8 cellular contexts compared by ENCODE assay signal in the genomic region with DNA sequence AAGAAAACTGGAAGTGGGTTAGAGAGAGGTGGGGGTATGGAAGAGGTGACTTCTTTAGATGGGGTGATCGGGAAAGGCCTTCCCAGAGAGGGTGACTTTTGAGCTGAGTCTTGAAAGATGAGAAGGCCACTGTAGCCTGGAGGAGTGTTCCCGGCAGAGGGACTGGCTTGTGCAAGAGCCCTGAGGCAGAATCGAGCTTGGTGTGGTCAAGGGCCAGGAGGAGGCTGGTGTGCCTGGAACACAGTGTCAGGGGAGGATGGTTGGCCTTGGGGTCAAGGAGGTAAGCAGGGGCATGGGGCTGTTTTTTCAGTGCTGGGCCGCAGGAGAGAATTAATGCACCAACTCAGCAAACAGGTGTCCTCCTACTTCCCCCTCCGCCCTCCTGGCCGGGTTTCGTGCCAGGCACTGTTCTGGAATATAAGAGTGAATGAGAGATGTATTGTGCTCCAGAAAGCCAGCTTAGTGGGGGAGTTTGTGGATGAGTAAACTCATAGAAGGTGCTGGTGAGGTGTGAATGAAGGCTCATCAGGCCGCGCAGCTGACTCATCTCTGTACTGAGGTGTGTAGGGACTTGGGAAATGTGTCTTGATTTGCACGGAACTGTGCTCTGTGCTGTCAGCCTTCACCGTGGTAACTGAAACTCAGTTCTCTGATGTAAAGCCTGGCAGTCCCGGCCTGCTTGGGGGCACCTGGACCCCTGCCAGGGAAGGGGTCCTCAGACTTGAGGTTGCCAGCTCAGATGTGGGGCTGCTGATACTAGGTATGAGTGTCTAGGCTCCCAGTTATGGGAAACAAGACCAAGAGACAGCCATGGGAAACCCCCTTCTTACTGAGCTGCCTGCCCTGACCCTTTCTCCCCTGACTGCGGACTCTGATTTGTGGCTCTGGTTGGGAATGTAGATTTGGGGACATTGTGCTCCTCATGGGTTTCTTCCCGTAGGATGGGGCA. TPM values are rescaled to one million over a fixed set of nuclear protein-coding genes. Genes with fewer than 3 reads are reported as not detected.
DNase-seq lines count a peak whose midpoint lies in the region; ATAC-seq and TF ChIP-seq lines count a peak whose summit lies in the region.

No MANE protein-coding gene starts in this region.

- TF ChIP-seq EP300 in tibial nerve (IDR thresholded peaks at IDR 0.05): no peak

- H3K27ac ChIP-seq in tibial nerve: peak overlapping the region in 1 of 4 donors; percentile 22

- no peaks in the 10 kb centered on the region for H3K9me3 Mint-ChIP-seq in activated CD8-positive, alpha-beta T cell treated with anti-CD3 and anti-CD28 coated beads, Interleukin-2, amount 10 ng/mL, durations not matched to agents 7 days and 5 days (ENCODE audit: insufficient read depth)
- no peaks in the 10 kb centered on the region for H3K9me3 Mint-ChIP-seq in stimulated activated effector memory CD8-positive, alpha-beta T cell treated with anti-CD3 and anti-CD28 coated beads, Interleukin-12 subunit alpha, Interleukin-12 subunit beta, amount 100 ng/mL, for 72 hours

- peaks cover 0 to 69% (median 18%) of the 10 kb centered on the region in 4 donors for H3K4me1 ChIP-seq in tibial nerve

- WGBS in tibial nerve, 2 donors: 80 to 83% methylated on average over 14 of the region's 14 CpGs

- peaks cover 14% of the 10 kb centered on the region for H3K36me3 Mint-ChIP-seq in activated CD8-positive, alpha-beta T cell treated with anti-CD3 and anti-CD28 coated beads, Interleukin-2, amount 10 ng/mL, durations not matched to agents 7 days and 5 days (ENCODE audit: low read depth)
- H3K36me3 Mint-ChIP-seq in stimulated activated effector memory CD8-positive, alpha-beta T cell treated with anti-CD3 and anti-CD28 coated beads, Interleukin-12 subunit alpha, Interleukin-12 subunit beta, amount 100 ng/mL, for 72 hours: peaks cover 26% of the 10 kb centered on the region

- peak overlapping the region; percentile 60 for H3K4me3 Mint-ChIP-seq in activated CD8-positive, alpha-beta T cell treated with anti-CD3 and anti-CD28 coated beads, Interleukin-2, amount 10 ng/mL, durations not matched to agents 7 days and 5 days
- H3K4me3 Mint-ChIP-seq in stimulated activated effector memory CD8-positive, alpha-beta T cell treated with anti-CD3 and anti-CD28 coated beads, Interleukin-12 subunit alpha, Interleukin-12 subunit beta, amount 100 ng/mL, for 72 hours: peak overlapping the region; percentile 62

- ATAC-seq in GM19324 (IDR thresholded peaks at IDR 0.05; ENCODE audit: low FRiP score, unreplicated experiment) (peak; percentile 58), HG03175 (IDR thresholded peaks at IDR 0.05; ENCODE audit: unreplicated experiment) (peak; percentile 77)
- ATAC-seq in activated CD8-positive, alpha-beta T cell treated with anti-CD3 and anti-CD28 coated beads, Interleukin-2, amount 10 ng/mL, durations not matched to agents 7 days and 5 days: peak; percentile 80
- peak; percentile 84 for ATAC-seq in stimulated activated effector memory CD8-positive, alpha-beta T cell treated with anti-CD3 and anti-CD28 coated beads, Interleukin-12 subunit alpha, Interleukin-12 subunit beta, amount 100 ng/mL, for 72 hours

- TF ChIP-seq CTCF in fibroblast of mammary gland (conservative IDR thresholded peaks at IDR 0.05; ENCODE audit: control insufficient read depth, insufficient read depth, low read depth, low read length) (no peak), tibial nerve (IDR thresholded peaks at IDR 0.05) (no peak)

- no peaks in the 10 kb centered on the region for H3K9me3 ChIP-seq in tibial nerve

- CTCF ChIA-PET in activated CD8-positive, alpha-beta T cell treated with anti-CD3 and anti-CD28 coated beads, Interleukin-2, amount 10 ng/mL, durations not matched to agents 7 days and 5 days (lab: Charles Lee): interaction anchor here (0.8 to 5.0 kb wide), 6 partner anchors 10 to 129 kb away, joined by 3 to 36 read pairs (median 6); a partner anchor contains a TSS

- no peaks in the 10 kb centered on the region for H3K27me3 Mint-ChIP-seq in activated CD8-positive, alpha-beta T cell treated with anti-CD3 and anti-CD28 coated beads, Interleukin-2, amount 10 ng/mL, durations not matched to agents 7 days and 5 days (ENCODE audit: low read depth)

- H3K27me3 ChIP-seq in tibial nerve: no peaks in the 10 kb centered on the region

- peak; percentile 89 for DNase-seq in activated CD8-positive, alpha-beta T cell treated with anti-CD3 and anti-CD28 coated beads, Interleukin-2, amount 10 ng/mL, durations not matched to agents 7 days and 5 days
- peak; percentile 21 for DNase-seq in fibroblast of mammary gland (ENCODE audit: low read depth)
- peak; percentile 50 to 92 for DNase-seq in stimulated activated effector memory CD8-positive, alpha-beta T cell treated with anti-CD3 and anti-CD28 coated beads, Interleukin-12 subunit alpha, Interleukin-12 subunit beta, amount 100 ng/mL, for 72 hours (ENCODE audit: low spot score in 2 of 2)
- DNase-seq in NCI-H748 treated with DMSO at 0.1 percent for 48 hours (lab: John Stamatoyannopoulos, UW): no peak
- no peak for DNase-seq in tibial nerve (ENCODE audit: low spot score in 2 of 2)
- DNase-seq in COLO829 (ENCODE audit: low spot score): no peak

- no peak overlapping the region for H3K4me3 ChIP-seq in fibroblast of mammary gland (ENCODE audit: control insufficient read depth, low read depth, low read length)
- no peak overlapping the region for H3K4me3 ChIP-seq in tibial nerve

- POLR2A ChIA-PET in activated CD8-positive, alpha-beta T cell treated with anti-CD3 and anti-CD28 coated beads, Interleukin-2, amount 10 ng/mL, durations not matched to agents 7 days and 5 days (lab: Charles Lee): interaction anchor here (0.6 to 2.9 kb wide), 8 partner anchors 10 to 177 kb away, joined by 3 to 13 read pairs (median 3); a partner anchor contains a TSS

- TF ChIP-seq POLR2A in tibial nerve (IDR thresholded peaks at IDR 0.05): no peak

- no peaks in the 10 kb centered on the region for H3K36me3 ChIP-seq in tibial nerve

- H3K27ac Mint-ChIP-seq in activated CD8-positive, alpha-beta T cell treated with anti-CD3 and anti-CD28 coated beads, Interleukin-2, amount 10 ng/mL, durations not matched to agents 7 days and 5 days: peak overlapping the region; percentile 98
- peak overlapping the region; percentile 94 for H3K27ac Mint-ChIP-seq in stimulated activated effector memory CD8-positive, alpha-beta T cell treated with anti-CD3 and anti-CD28 coated beads, Interleukin-12 subunit alpha, Interleukin-12 subunit beta, amount 100 ng/mL, for 72 hours

- peaks cover 93% of the 10 kb centered on the region for H3K4me1 Mint-ChIP-seq in activated CD8-positive, alpha-beta T cell treated with anti-CD3 and anti-CD28 coated beads, Interleukin-2, amount 10 ng/mL, durations not matched to agents 7 days and 5 days (ENCODE audit: low read depth)
- H3K4me1 Mint-ChIP-seq in stimulated activated effector memory CD8-positive, alpha-beta T cell treated with anti-CD3 and anti-CD28 coated beads, Interleukin-12 subunit alpha, Interleukin-12 subunit beta, amount 100 ng/mL, for 72 hours: peaks cover 87% of the 10 kb centered on the region

RNA-seq across cellular contexts. Expression of a gene that starts 15.3 kb away (rescaled TPM):
- total RNA-seq in activated CD8-positive, alpha-beta T cell treated with anti-CD3 and anti-CD28 coated beads, Interleukin-2, amount 10 ng/mL, durations not matched to agents 7 days and 5 days: 10 to 100 TPM; 45.3 to 45.8 TPM
- total RNA-seq in tibial nerve: 100 to 1,000 TPM in 1 of 4 donors, 10 to 100 TPM in 3; 45.1 to 110 (median 54.2) TPM

Comparison
In these comparisons a context has a peak if more than half of its experiments do, and no peak if none do; other contexts are left out.
1. DNase-seq: peak in activated CD8-positive, alpha-beta T cell treated with anti-CD3 and anti-CD28 coated beads, Interleukin-2, amount 10 ng/mL, durations not matched to agents 7 days and 5 days (single experiment), fibroblast of mammary gland (single experiment) and stimulated activated effector memory CD8-positive, alpha-beta T cell treated with anti-CD3 and anti-CD28 coated beads, Interleukin-12 subunit alpha, Interleukin-12 subunit beta, amount 100 ng/mL, for 72 hours (2 of 2); none in NCI-H748 treated with DMSO at 0.1 percent for 48 hours (single experiment), tibial nerve (0 of 2) and COLO829 (single experiment).
2. Peak in every context shown above with its lines, with median percentiles within 50 percentile points of each other: ATAC-seq.